ENCODE assay signal across 7 cellular contexts in genomic region chr14:23153891-23154796, GRCh38. TPM values are rescaled to one million over a fixed set of nuclear protein-coding genes. Genes with fewer than 3 reads are reported as not detected.
DNase-seq lines count a peak whose midpoint lies in the region; ATAC-seq and TF ChIP-seq lines count a peak whose summit lies in the region.

No MANE protein-coding gene starts in this region.

- H3K9me3 ChIP-seq in HUES48 (ENCODE audit: control insufficient read depth, insufficient read depth, low read length) = no peaks in the 10 kb centered on the region
- H3K9me3 ChIP-seq in cardiac muscle cell (ENCODE audit: low read depth) = no peaks in the 10 kb centered on the region

- H3K4me1 Mint-ChIP-seq in activated T-helper 1 cell treated with anti-CD3 and anti-CD28 coated beads, Interleukin-12 subunit alpha, Interleukin-12 subunit beta, Interleukin-2, Interleukin-4 antibody, amounts not matched to agents 30 ng/mL and 10 ng/mL and 1 ng/mL, durations not matched to agents 14 hours and 24 hours and 36 hours (ENCODE audit: low read depth) = no peaks in the 10 kb centered on the region

- H3K27ac ChIP-seq in HUES48 (ENCODE audit: low read depth, low read length) (peak overlapping the region; percentile 21), VCaP (peak overlapping the region; percentile 23), cardiac muscle cell (peak overlapping the region; percentile 62)

- TF ChIP-seq CTCF in VCaP (conservative IDR thresholded peaks at IDR 0.05) (no peak), cardiac muscle cell (IDR thresholded peaks at IDR 0.05; ENCODE audit: low read depth, low read length) (no peak), retinal pigment epithelial cell (conservative IDR thresholded peaks at IDR 0.05; ENCODE audit: low read depth, low read length) (no peak)

- H3K4me1 ChIP-seq in HUES48 (ENCODE audit: control insufficient read depth, insufficient read depth, low read length) (peaks cover 19% of the 10 kb centered on the region), cardiac muscle cell (ENCODE audit: low read depth) (peaks cover 17% of the 10 kb centered on the region)

- no peak overlapping the region for H3K4me3 ChIP-seq in HUES48 (ENCODE audit: low read depth, low read length)
- no peak overlapping the region for H3K4me3 ChIP-seq in cardiac muscle cell
- no peak overlapping the region for H3K4me3 ChIP-seq in retinal pigment epithelial cell (ENCODE audit: low read length)

- H3K27me3 ChIP-seq in HUES48 (ENCODE audit: control insufficient read depth, insufficient read depth, low read length) = no peaks in the 10 kb centered on the region
- H3K27me3 ChIP-seq in cardiac muscle cell = no peaks in the 10 kb centered on the region

- no peaks in the 10 kb centered on the region for H3K36me3 Mint-ChIP-seq in activated T-helper 1 cell treated with anti-CD3 and anti-CD28 coated beads, Interleukin-12 subunit alpha, Interleukin-12 subunit beta, Interleukin-2, Interleukin-4 antibody, amounts not matched to agents 30 ng/mL and 10 ng/mL and 1 ng/mL, durations not matched to agents 14 hours and 24 hours and 36 hours (ENCODE audit: low read depth)

- intact Hi-C loops in activated T-helper 1 cell treated with anti-CD3 and anti-CD28 coated beads, Interleukin-12 subunit alpha, Interleukin-12 subunit beta, Interleukin-2, Interleukin-4 antibody, amounts not matched to agents 30 ng/mL and 10 ng/mL and 1 ng/mL, durations not matched to agents 14 hours and 24 hours and 36 hours (cut with micrococcal nuclease) = no loop called here

- H3K4me3 Mint-ChIP-seq in activated T-helper 1 cell treated with anti-CD3 and anti-CD28 coated beads, Interleukin-12 subunit alpha, Interleukin-12 subunit beta, Interleukin-2, Interleukin-4 antibody, amounts not matched to agents 30 ng/mL and 10 ng/mL and 1 ng/mL, durations not matched to agents 14 hours and 24 hours and 36 hours = no peak overlapping the region

- no peak for ATAC-seq in HG03159 (IDR thresholded peaks at IDR 0.05; ENCODE audit: unreplicated experiment)

- H3K36me3 ChIP-seq in HUES48 (ENCODE audit: control insufficient read depth, insufficient read depth, low read length) = peaks cover 32% of the 10 kb centered on the region
- H3K36me3 ChIP-seq in cardiac muscle cell = no peaks in the 10 kb centered on the region

- no peaks in the 10 kb centered on the region for H3K9me3 Mint-ChIP-seq in activated T-helper 1 cell treated with anti-CD3 and anti-CD28 coated beads, Interleukin-12 subunit alpha, Interleukin-12 subunit beta, Interleukin-2, Interleukin-4 antibody, amounts not matched to agents 30 ng/mL and 10 ng/mL and 1 ng/mL, durations not matched to agents 14 hours and 24 hours and 36 hours

- no peak overlapping the region for H3K27ac Mint-ChIP-seq in activated T-helper 1 cell treated with anti-CD3 and anti-CD28 coated beads, Interleukin-12 subunit alpha, Interleukin-12 subunit beta, Interleukin-2, Interleukin-4 antibody, amounts not matched to agents 30 ng/mL and 10 ng/mL and 1 ng/mL, durations not matched to agents 14 hours and 24 hours and 36 hours

- no peak overlapping the region for H3K9ac ChIP-seq in HUES48 (ENCODE audit: low read depth, low read length)

- peak; percentile 43 to 97 for DNase-seq in cardiac muscle cell (ENCODE audit: low read depth in 1 of 2, low spot score in 1 of 2)
- DNase-seq in retinal pigment epithelial cell (ENCODE audit: low read depth) = peak; percentile 73
- DNase-seq in activated T-helper 1 cell treated with anti-CD3 and anti-CD28 coated beads, Interleukin-12 subunit alpha, Interleukin-12 subunit beta, Interleukin-2, Interleukin-4 antibody, amounts not matched to agents 30 ng/mL and 10 ng/mL and 1 ng/mL, durations not matched to agents 14 hours and 24 hours and 36 hours (ENCODE audit: low spot score) = no peak
- DNase-seq in RPMI8226 = no peak

- peaks cover 7% of the 10 kb centered on the region for H3K27me3 Mint-ChIP-seq in activated T-helper 1 cell treated with anti-CD3 and anti-CD28 coated beads, Interleukin-12 subunit alpha, Interleukin-12 subunit beta, Interleukin-2, Interleukin-4 antibody, amounts not matched to agents 30 ng/mL and 10 ng/mL and 1 ng/mL, durations not matched to agents 14 hours and 24 hours and 36 hours (ENCODE audit: insufficient read depth)

RNA-seq across cellular contexts. Expression of gene SLC7A8, which starts 29.3 kb away (rescaled TPM):
- 9.2 and 14.1 TPM in 2 replicates for total RNA-seq in cardiac muscle cell
- polyA plus RNA-seq in cardiac muscle cell = 12.6 and 14.0 TPM in 2 replicates
- not detected in 2 replicates for total RNA-seq in activated T-helper 1 cell treated with anti-CD3 and anti-CD28 coated beads, Interleukin-12 subunit alpha, Interleukin-12 subunit beta, Interleukin-2, Interleukin-4 antibody, amounts not matched to agents 30 ng/mL and 10 ng/mL and 1 ng/mL, durations not matched to agents 14 hours and 24 hours and 36 hours

RNA-seq across cellular contexts. Expression of gene CEBPE, which starts 35.1 kb away (rescaled TPM):
- total RNA-seq in cardiac muscle cell = not detected in 2 replicates
- polyA plus RNA-seq in cardiac muscle cell = not detected in 2 replicates
- total RNA-seq in activated T-helper 1 cell treated with anti-CD3 and anti-CD28 coated beads, Interleukin-12 subunit alpha, Interleukin-12 subunit beta, Interleukin-2, Interleukin-4 antibody, amounts not matched to agents 30 ng/mL and 10 ng/mL and 1 ng/mL, durations not matched to agents 14 hours and 24 hours and 36 hours = not detected in 2 replicates

RNA-seq across cellular contexts. Expression of gene CIROP, which starts 49.4 kb away (rescaled TPM):
- total RNA-seq in cardiac muscle cell = 0.15 TPM in 1 of 2 replicates, not detected in the other
- not detected in 2 replicates for polyA plus RNA-seq in cardiac muscle cell
- total RNA-seq in activated T-helper 1 cell treated with anti-CD3 and anti-CD28 coated beads, Interleukin-12 subunit alpha, Interleukin-12 subunit beta, Interleukin-2, Interleukin-4 antibody, amounts not matched to agents 30 ng/mL and 10 ng/mL and 1 ng/mL, durations not matched to agents 14 hours and 24 hours and 36 hours = not detected in 2 replicates

RNA-seq across cellular contexts. Expression of gene C14orf119, which starts 58.8 kb away (rescaled TPM):
- 22.2 and 57.0 TPM in 2 replicates for total RNA-seq in cardiac muscle cell
- polyA plus RNA-seq in cardiac muscle cell = 105 and 120 TPM in 2 replicates
- total RNA-seq in activated T-helper 1 cell treated with anti-CD3 and anti-CD28 coated beads, Interleukin-12 subunit alpha, Interleukin-12 subunit beta, Interleukin-2, Interleukin-4 antibody, amounts not matched to agents 30 ng/mL and 10 ng/mL and 1 ng/mL, durations not matched to agents 14 hours and 24 hours and 36 hours = 49.7 and 55.6 TPM in 2 replicates

RNA-seq across cellular contexts. Expression of gene ACIN1, which starts 59.2 kb away (rescaled TPM):
- total RNA-seq in cardiac muscle cell = 95.1 and 151 TPM in 2 replicates
- 41.0 and 45.5 TPM in 2 replicates for polyA plus RNA-seq in cardiac muscle cell
- total RNA-seq in activated T-helper 1 cell treated with anti-CD3 and anti-CD28 coated beads, Interleukin-12 subunit alpha, Interleukin-12 subunit beta, Interleukin-2, Interleukin-4 antibody, amounts not matched to agents 30 ng/mL and 10 ng/mL and 1 ng/mL, durations not matched to agents 14 hours and 24 hours and 36 hours = 221 and 225 TPM in 2 replicates

Comparison
In these comparisons a context has a peak if more than half of its experiments do, and no peak if none do; other contexts are left out.
1. DNase-seq: peak in cardiac muscle cell (2 of 2) and retinal pigment epithelial cell (single experiment); none in activated T-helper 1 cell treated with anti-CD3 and anti-CD28 coated beads, Interleukin-12 subunit alpha, Interleukin-12 subunit beta, Interleukin-2, Interleukin-4 antibody, amounts not matched to agents 30 ng/mL and 10 ng/mL and 1 ng/mL, durations not matched to agents 14 hours and 24 hours and 36 hours (single experiment) and RPMI8226 (single experiment).
2. RNA of gene SLC7A8, which starts 29.3 kb away (total RNA-seq): 9.2 to 14.1 TPM in cardiac muscle cell; not detected in activated T-helper 1 cell treated with anti-CD3 and anti-CD28 coated beads, Interleukin-12 subunit alpha, Interleukin-12 subunit beta, Interleukin-2, Interleukin-4 antibody, amounts not matched to agents 30 ng/mL and 10 ng/mL and 1 ng/mL, durations not matched to agents 14 hours and 24 hours and 36 hours; every median in the first group is over 10 times any median in the second.
3. Peak in every context shown above with its lines, with median percentiles within 50 percentile points of each other: H3K27ac ChIP-seq.